In genomic region chr6:31690231-31691077, GRCh38 we compare ENCODE assay signal across 1 cellular context.
TF ChIP-seq lines count a peak whose summit lies in the region.

No MANE protein-coding gene starts in this region.

TF ChIP-seq in K562, 482 proteins besides CTCF, POLR2A, EP300 and RAD21 (continued from another document and continues in another):
- TF ChIP-seq CREB5 (CRISPR knock-in tag; IDR thresholded peaks at IDR 0.05): no peak
- peak; percentile 95 for TF ChIP-seq BRD9 (IDR thresholded peaks at IDR 0.05; ENCODE audit: low read depth, partially characterized antibody)
- TF ChIP-seq ZNF445 (CRISPR knock-in tag; IDR thresholded peaks at IDR 0.05; ENCODE audit: low read depth): no peak
- no peak for TF ChIP-seq CBX5 (IDR thresholded peaks at IDR 0.05; ENCODE audit: borderline replicate concordance, low read depth)
- TF ChIP-seq SMAD3 (CRISPR knock-in tag; conservative IDR thresholded peaks at IDR 0.05): peak; percentile 75; the same call in 1 of the 2 replicates
- TF ChIP-seq USF1 (CRISPR knock-in tag; IDR thresholded peaks at IDR 0.05): peak; percentile 46; the same call in 1 of the 2 replicates
- no peak for TF ChIP-seq RBBP5 (IDR thresholded peaks at IDR 0.05; ENCODE audit: borderline replicate concordance, insufficient read depth, low read length, poor library complexity, severe bottlenecking)
- TF ChIP-seq ILK (tag; IDR thresholded peaks at IDR 0.05; ENCODE audit: borderline replicate concordance, low read depth): no peak; the same call in 1 of the 2 replicates
- TF ChIP-seq PTTG1 (tag; IDR thresholded peaks at IDR 0.05; ENCODE audit: low read depth): no peak
- TF ChIP-seq NR2C1 (IDR thresholded peaks at IDR 0.05): peak; percentile 63; the same call in 1 of the 2 replicates
- TF ChIP-seq NR2C1 (tag; IDR thresholded peaks at IDR 0.05): peak; percentile 67
- peak; percentile 51; the same call in 1 of the 2 replicates for TF ChIP-seq CHD2 (IDR thresholded peaks at IDR 0.05; ENCODE audit: low read depth, low read length)
- no peak for TF ChIP-seq ZNF140 (CRISPR knock-in tag; IDR thresholded peaks at IDR 0.05)
- peak; percentile 100 for TF ChIP-seq SMARCE1 (IDR thresholded peaks at IDR 0.05)
- peak; percentile 95 for TF ChIP-seq LEF1 (IDR thresholded peaks at IDR 0.05)
- TF ChIP-seq MTA3 (IDR thresholded peaks at IDR 0.05; ENCODE audit: borderline replicate concordance): peak; percentile 98
- TF ChIP-seq ZNF407 (IDR thresholded peaks at IDR 0.05; ENCODE audit: low read depth): no peak
- TF ChIP-seq EP400 (IDR thresholded peaks at IDR 0.05): peak; percentile 78
- TF ChIP-seq TEAD1 (CRISPR knock-in tag; IDR thresholded peaks at IDR 0.05): peak in 1 of 2 experiments; percentile 88; a peak in 3 of 4 replicates
- peak; percentile 86 for TF ChIP-seq SOX6 (IDR thresholded peaks at IDR 0.05)
- no peak for TF ChIP-seq SNAPC5 (CRISPR knock-in tag; IDR thresholded peaks at IDR 0.05)
- peak; percentile 7; the same call in 1 of the 2 replicates for TF ChIP-seq PTRF (tag; IDR thresholded peaks at IDR 0.05)
- TF ChIP-seq PHF8 (IDR thresholded peaks at IDR 0.05; ENCODE audit: borderline replicate concordance, low read length): peak; percentile 55; the same call in 1 of the 2 replicates
- 0 out of 2 replicates have a peak, but pooled peaks have one; percentile 53 for TF ChIP-seq ZNF3 (CRISPR knock-in tag; IDR thresholded peaks at IDR 0.05)
- TF ChIP-seq XRCC5 (IDR thresholded peaks at IDR 0.05; ENCODE audit: low read depth, low read length): no peak; the same call in 1 of the 2 replicates
- peak; percentile 95 for TF ChIP-seq EGR1 (conservative IDR thresholded peaks at IDR 0.05)
- TF ChIP-seq CHD4 (IDR thresholded peaks at IDR 0.05; ENCODE audit: insufficient read depth, insufficient replicate concordance, low read depth, low read length, poor library complexity, severe bottlenecking): peak; percentile 88
- TF ChIP-seq CREB3L1 (IDR thresholded peaks at IDR 0.05; ENCODE audit: borderline replicate concordance, low read depth): peak; percentile 50; the same call in 1 of the 2 replicates
- TF ChIP-seq CBFA2T2 (conservative IDR thresholded peaks at IDR 0.05): peak; percentile 92
- TF ChIP-seq DACH1 (IDR thresholded peaks at IDR 0.05; ENCODE audit: partially characterized antibody): peak; percentile 51
- no peak for TF ChIP-seq GTF2F1 (IDR thresholded peaks at IDR 0.05; ENCODE audit: low read depth, low read length)
- no peak; the same call in 1 of the 2 replicates for TF ChIP-seq IRF9 (tag; IDR thresholded peaks at IDR 0.05)
- TF ChIP-seq CCNT2 (IDR thresholded peaks at IDR 0.05; ENCODE audit: borderline replicate concordance, extremely low read depth, insufficient read length, low read depth, low read length): peak; percentile 93
- no peak; the same call in 1 of the 2 replicates for TF ChIP-seq STAT6 (CRISPR knock-in tag; IDR thresholded peaks at IDR 0.05)
- TF ChIP-seq ZNF217 (CRISPR knock-in tag; IDR thresholded peaks at IDR 0.05): no peak
- no peak for TF ChIP-seq POU5F1 (IDR thresholded peaks at IDR 0.05; ENCODE audit: borderline replicate concordance, low read depth, low read length, partially characterized antibody)
- no peak for TF ChIP-seq RBM22 (IDR thresholded peaks at IDR 0.05; ENCODE audit: low read depth, low read length, poor library complexity, severe bottlenecking)
- no peak for TF ChIP-seq ZNF507 (tag; conservative IDR thresholded peaks at IDR 0.05)
- TF ChIP-seq ZNF436 (CRISPR knock-in tag; IDR thresholded peaks at IDR 0.05): no peak
- no peak for TF ChIP-seq MLX (CRISPR knock-in tag; conservative IDR thresholded peaks at IDR 0.05)
- TF ChIP-seq KLF13 (tag; IDR thresholded peaks at IDR 0.05; ENCODE audit: borderline replicate concordance, low read depth): peak; percentile 64
- no peak for TF ChIP-seq ZZZ3 (IDR thresholded peaks at IDR 0.05)
- TF ChIP-seq TCF3 (CRISPR knock-in tag; IDR thresholded peaks at IDR 0.05): peak; percentile 91
- no peak for TF ChIP-seq E2F6 (IDR thresholded peaks at IDR 0.05; ENCODE audit: borderline replicate concordance in 1 of 2, extremely low read depth in 1 of 2, insufficient read depth in 1 of 2, insufficient read length in 1 of 2, low read depth in 1 of 2, low read length in 1 of 2, poor library complexity in 1 of 2, severe bottlenecking in 1 of 2)
- TF ChIP-seq HDAC8 (tag; IDR thresholded peaks at IDR 0.05): 0 out of 2 replicates have a peak, but pooled peaks have one; percentile 41
- TF ChIP-seq ZNF232 (CRISPR knock-in tag; IDR thresholded peaks at IDR 0.05): no peak
